Comparison of ENCODE assay signal across 19 cellular contexts in genomic region chr14:96805906-96806305, GRCh38. TPM values are rescaled to one million over a fixed set of nuclear protein-coding genes. Genes with fewer than 3 reads are reported as not detected.
A peak's percentile ranks its signal among the peaks of the same experiment; 100 is the strongest.
DNase-seq lines count a peak whose midpoint lies in the region; ATAC-seq, FAIRE-seq and TF ChIP-seq lines count a peak whose summit lies in the region.
"Had no signal": no experiment of that assay in that cellular context is flagged by ENCODE, and none has a peak within 500 bp of the region (broad histone marks: within the 10 kb centered on the region; RNA-seq: fewer than 3 reads in every experiment).

No MANE protein-coding gene starts in this region.

- H2AFZ ChIP-seq in HepG2 (ENCODE audit: low read length) (no peak overlapping the region), PC-3 (ENCODE audit: low read length) (no peak overlapping the region), MM.1S (ENCODE audit: low read length) (no peak overlapping the region)
- H2AFZ ChIP-seq: neural progenitor cell had no signal

- FAIRE-seq in HepG2 (lab: Jason Lieb, UNC), result no peak
- FAIRE-seq: RCC 7860 had no signal

- H3K9me2 ChIP-seq in PC-3 (replicated peaks; ENCODE audit: low read length) (no peaks in the 10 kb centered on the region), MM.1S (replicated peaks; ENCODE audit: insufficient read depth, low read length) (no peaks in the 10 kb centered on the region)

- POLR2A ChIA-PET in HepG2 (lab: Yijun Ruan, JAX) (interaction anchor here (1.1 kb wide), 1 partner anchor 9 kb away, joined by 4 read pairs; the partner anchor contains the start of gene VRK1), PC-3 (lab: Charles Lee; ENCODE audit: unreplicated experiment) (no interaction called here)

- H4K20me1 ChIP-seq in HepG2 (ENCODE audit: insufficient read depth, low read length) (no peaks in the 10 kb centered on the region), PC-3 (ENCODE audit: low read length) (peaks cover 11% of the 10 kb centered on the region), MM.1S (ENCODE audit: insufficient read depth, low read length) (no peaks in the 10 kb centered on the region; the same call in 1 of the 2 replicates)

- peaks cover 30% of the 10 kb centered on the region for H3K4me1 ChIP-seq in HepG2 (ENCODE audit: insufficient read depth, low read length)
- H3K4me1 ChIP-seq in right lobe of liver, result no peaks in the 10 kb centered on the region
- peaks cover 15% of the 10 kb centered on the region; the same call in 1 of the 2 replicates for H3K4me1 ChIP-seq in PC-3 (ENCODE audit: insufficient read depth, low read length)
- H3K4me1 ChIP-seq in heart right ventricle, result peaks cover 0 to 38% (median 5%) of the 10 kb centered on the region in 9 donors
- H3K4me1 ChIP-seq in MM.1S (ENCODE audit: low read length), result no peaks in the 10 kb centered on the region
- H3K4me1 ChIP-seq: neural progenitor cell, suprapubic skin had no signal

- TF ChIP-seq POLR2A in HepG2 (IDR thresholded peaks at IDR 0.05; ENCODE audit: insufficient read depth in 1 of 2, low read depth in 2 of 2, low read length in 2 of 2) (no peak), right lobe of liver (IDR thresholded peaks at IDR 0.05) (no peak)

- H3K79me2 ChIP-seq in HepG2 (ENCODE audit: insufficient read depth, low read length), result peaks cover 75% of the 10 kb centered on the region
- peaks cover 100% of the 10 kb centered on the region for H3K79me2 ChIP-seq in PC-3 (ENCODE audit: low read length)
- peaks cover 93% of the 10 kb centered on the region for H3K79me2 ChIP-seq in MM.1S (ENCODE audit: low read length)

- CTCF ChIA-PET in HepG2 (lab: Yijun Ruan, JAX; ENCODE audit: low intra/inter-chr PET ratio, low total read pairs), result no interaction called here
- CTCF ChIA-PET in PC-3 (lab: Charles Lee), result no interaction called here

- no peak overlapping the region for H3K4me2 ChIP-seq in HepG2 (ENCODE audit: low read depth, low read length)
- H3K4me2 ChIP-seq in PC-3 (ENCODE audit: low read length), result no peak overlapping the region
- H3K4me2 ChIP-seq in MM.1S (ENCODE audit: low read depth, low read length), result no peak overlapping the region
- H3K4me2 ChIP-seq: neural progenitor cell had no signal

- no peak for ATAC-seq in HepG2
- ATAC-seq in right lobe of liver, result no peak
- ATAC-seq in PC-3, result no peak; the same call in none of the 2 replicates
- ATAC-seq in heart right ventricle, result peak; percentile 49 to 90 (median 70)
- no peak for ATAC-seq in GM21381 (IDR thresholded peaks at IDR 0.05; ENCODE audit: unreplicated experiment)
- ATAC-seq: activated CD8-positive, alpha-beta memory T cell treated with anti-CD3 and anti-CD28 coated beads, Interleukin-2, amount 10 ng/mL, durations not matched to agents 7 days and 5 days; CD8-positive, alpha-beta T cell; HCT116 had no signal

- TF ChIP-seq EP300 in HepG2 (IDR thresholded peaks at IDR 0.05; ENCODE audit: low read depth in 2 of 2, low read length in 2 of 2) (no peak), HepG2 (CRISPR knock-in tag; IDR thresholded peaks at IDR 0.05; ENCODE audit: borderline replicate concordance) (no peak)

- no peak for TF ChIP-seq RAD21 in HepG2 (CRISPR knock-in tag; IDR thresholded peaks at IDR 0.05)

- 89% methylated on average over 4 of the region's 4 CpGs for WGBS in HepG2 (ENCODE audit: low lambda C conversion rate)
- WGBS in right lobe of liver (ENCODE audit: insufficient coverage, low coverage, low lambda C conversion rate, missing lambda C conversion rate), result 60% methylated on average over 4 of the region's 4 CpGs
- WGBS in heart right ventricle, 2 donors, result 49 to 60% methylated on average over 4 of the region's 4 CpGs

- H3K27ac ChIP-seq in HepG2 (ENCODE audit: extremely low read length, insufficient read depth, low read length), result peak overlapping the region; percentile 23
- no peak overlapping the region for H3K27ac ChIP-seq in right lobe of liver
- no peak overlapping the region for H3K27ac ChIP-seq in PC-3 (ENCODE audit: low read length)
- H3K27ac ChIP-seq in heart right ventricle, result no peak overlapping the region
- H3K27ac ChIP-seq in MM.1S (ENCODE audit: low read length), result no peak overlapping the region
- H3K27ac ChIP-seq: neural progenitor cell, suprapubic skin had no signal

- no peaks in the 10 kb centered on the region for H3K36me3 ChIP-seq in HepG2 (replicated peaks in 1 of 2; ENCODE audit: control insufficient read depth in 1 of 2, insufficient read depth in 2 of 2, low read length in 2 of 2)
- H3K36me3 ChIP-seq in right lobe of liver, result no peaks in the 10 kb centered on the region
- H3K36me3 ChIP-seq in PC-3 (ENCODE audit: low read depth, low read length), result peaks cover under 1% of the 10 kb centered on the region; the same call in 1 of the 2 replicates
- H3K36me3 ChIP-seq in heart right ventricle, result no peaks in the 10 kb centered on the region
- H3K36me3 ChIP-seq in MM.1S (replicated peaks; ENCODE audit: insufficient read depth, low read length), result no peaks in the 10 kb centered on the region
- H3K36me3 ChIP-seq: neural progenitor cell, suprapubic skin had no signal

- H3F3A ChIP-seq in PC-3 (ENCODE audit: low read length, unreplicated experiment) (no peaks in the 10 kb centered on the region), MM.1S (ENCODE audit: insufficient read depth, low read length) (no peaks in the 10 kb centered on the region)

- H3K9ac ChIP-seq in HepG2 (ENCODE audit: insufficient read depth, low read depth, low read length) (no peak overlapping the region), PC-3 (ENCODE audit: low read length) (no peak overlapping the region), MM.1S (ENCODE audit: low read length) (no peak overlapping the region)
- H3K9ac ChIP-seq: neural progenitor cell had no signal

- TF ChIP-seq CTCF in HepG2 (CRISPR knock-in tag; IDR thresholded peaks at IDR 0.05) (no peak), right lobe of liver (IDR thresholded peaks at IDR 0.05) (no peak), PC-3 (conservative IDR thresholded peaks at IDR 0.05; ENCODE audit: low read depth, low read length) (no peak), heart right ventricle (IDR thresholded peaks at IDR 0.05) (no peak), MM.1S (IDR thresholded peaks at IDR 0.05; ENCODE audit: low read length) (no peak)

- in situ Hi-C loops in HepG2 (cut with HindIII; ENCODE audit: extremely low pct_ligation_motif_present, low pct_unique_long_range_greater_than_20kb), result no loop called here

- BruUV-seq in HepG2 (replicated peaks; lab: Mats Ljungman, UMichigan) (no TSS peak), PC-3 (replicated peaks; lab: Mats Ljungman, UMichigan) (no TSS peak)

- DNase-seq in HepG2 (ENCODE audit: low spot score), result no peak
- DNase-seq in right lobe of liver, result no peak
- DNase-seq in PC-3, result peak; percentile 15
- peak in 1 of 2 donors; percentile 24 for DNase-seq in heart right ventricle
- no peak for DNase-seq in MM.1S
- no peak for DNase-seq in NCI-H510A (lab: John Stamatoyannopoulos, UW)
- DNase-seq in SIG-M5 (lab: John Stamatoyannopoulos, UW), result no peak
- DNase-seq: activated CD8-positive, alpha-beta memory T cell treated with anti-CD3 and anti-CD28 coated beads, Interleukin-2, amount 10 ng/mL, durations not matched to agents 7 days and 5 days; activated naive CD8-positive, alpha-beta T cell treated with anti-CD3 and anti-CD28 coated beads, Interleukin-2, amount 10 ng/mL, durations not matched to agents 7 days and 5 days; CD8-positive, alpha-beta T cell; DMS79 treated with DMSO at 0.1 percent for 48 hours; foreskin melanocyte; NCI-H1930; NCI-H748 treated with DMSO at 0.1 percent for 48 hours had no signal

- H3K27me3 ChIP-seq in HepG2 (ENCODE audit: control insufficient read depth in 1 of 2, insufficient read depth in 2 of 2, low read length in 2 of 2) (no peaks in the 10 kb centered on the region), right lobe of liver (no peaks in the 10 kb centered on the region), PC-3 (ENCODE audit: low read length) (no peaks in the 10 kb centered on the region), heart right ventricle (no peaks in the 10 kb centered on the region), MM.1S (replicated peaks; ENCODE audit: insufficient read depth, low read length) (no peaks in the 10 kb centered on the region)
- H3K27me3 ChIP-seq: neural progenitor cell, suprapubic skin had no signal

- intact Hi-C loops in HepG2 (cut with micrococcal nuclease; ENCODE audit: unreplicated experiment), result no loop called here
- intact Hi-C loops in right lobe of liver (cut with DNase I), result no loop called here
- intact Hi-C loops in PC-3 (cut with micrococcal nuclease), result no loop called here
- intact Hi-C loops in heart right ventricle (cut with DNase I), result no loop called here

- H3K9me3 ChIP-seq in HepG2 (ENCODE audit: low read length) (no peaks in the 10 kb centered on the region), right lobe of liver (no peaks in the 10 kb centered on the region), PC-3 (ENCODE audit: low read length) (no peaks in the 10 kb centered on the region), heart right ventricle (no peaks in the 10 kb centered on the region), MM.1S (replicated peaks; ENCODE audit: insufficient read depth, low read length) (no peaks in the 10 kb centered on the region)
- H3K9me3 ChIP-seq: suprapubic skin had no signal

- H3K4me3 ChIP-seq in HepG2 (replicated peaks in 1 of 3; ENCODE audit: insufficient read depth in 1 of 3, low read depth in 2 of 3, low read length in 3 of 3) (no peak overlapping the region), right lobe of liver (no peak overlapping the region), PC-3 (ENCODE audit: low read length) (no peak overlapping the region), heart right ventricle (no peak overlapping the region), MM.1S (ENCODE audit: low read length) (no peak overlapping the region)
- H3K4me3 ChIP-seq: neural progenitor cell, suprapubic skin had no signal

RNA-seq across cellular contexts. Expression of gene VRK1, which starts 8.7 kb away (rescaled TPM):
- total RNA-seq in HepG2 (2016; rRNA removed; fragmentation: Illumina TruSeq; extraction: Trizol), result 51.3 and 60.9 TPM in 2 replicates
- total RNA-seq in HepG2 (2016; cell fraction: cytosol; rRNA removed; fragmentation: Illumina TruSeq; extraction: Trizol; ENCODE audit: low read depth), result 159 and 190 TPM in 2 replicates
- total RNA-seq in HepG2 (2016; cell fraction: insoluble cytoplasmic fraction; rRNA removed; fragmentation: Illumina TruSeq; extraction: Trizol), result 58.7 and 61.0 TPM in 2 replicates
- total RNA-seq in HepG2 (2016; cell fraction: membrane; rRNA removed; fragmentation: Illumina TruSeq; extraction: Trizol), result 78.3 and 96.8 TPM in 2 replicates
- 51.3 and 54.6 TPM in 2 replicates for total RNA-seq in HepG2 (2016; cell fraction: nucleus; rRNA removed; fragmentation: Illumina TruSeq; extraction: Trizol)
- 3.3 and 7.9 TPM in 2 replicates for polyA plus RNA-seq in HepG2 (2011; rRNA removed)
- polyA plus RNA-seq in HepG2 (2011; cell fraction: cytosol; rRNA removed), result 3.5 and 3.7 TPM in 2 replicates
- polyA plus RNA-seq in HepG2 (2011; cell fraction: nucleus; rRNA removed), result 2.5 and 4.9 TPM in 2 replicates
- 6.0 and 14.0 TPM in 2 replicates for polyA plus RNA-seq in HepG2 (2012)
- 3.9 and 4.2 TPM in 2 replicates for polyA plus RNA-seq in HepG2 (2016; cell fraction: cytosol; fragmentation: Illumina TruSeq; extraction: Trizol; ENCODE audit: low read depth)
- 50.3 and 57.0 TPM in 2 replicates for polyA plus RNA-seq in HepG2 (2016; cell fraction: insoluble cytoplasmic fraction; fragmentation: Illumina TruSeq; extraction: Trizol; ENCODE audit: low read depth)
- 4.0 and 6.2 TPM in 2 replicates for polyA plus RNA-seq in HepG2 (2016; cell fraction: membrane; fragmentation: Illumina TruSeq; extraction: Trizol; ENCODE audit: low read depth)
- polyA plus RNA-seq in HepG2 (2016; cell fraction: nucleus; fragmentation: Illumina TruSeq; extraction: Trizol; ENCODE audit: insufficient read depth, low read depth), result 26.4 and 41.3 TPM in 2 replicates
- 4.6 and 22.0 TPM in 2 replicates for polyA minus RNA-seq in HepG2 (2011; rRNA and poly(A)+ RNA removed; ENCODE audit: low replicate concordance)
- polyA minus RNA-seq in HepG2 (2011; cell fraction: cytosol; rRNA and poly(A)+ RNA removed), result 11.9 and 12.9 TPM in 2 replicates
- polyA minus RNA-seq in HepG2 (2011; cell fraction: nucleus; rRNA and poly(A)+ RNA removed), result 30.6 TPM in 2 replicates
- total RNA-seq in right lobe of liver, result 1 to 10 TPM; 1.8 to 6.9 (median 3.8) TPM
- 39.1 and 46.7 TPM in 2 replicates for total RNA-seq in PC-3 (2014; rRNA removed)
- total RNA-seq in heart right ventricle, result 1 to 10 TPM; 4.5 to 9.7 (median 7.7) TPM
- 1 to 10 TPM; 2.3 to 2.9 TPM for polyA plus RNA-seq in heart right ventricle

Comparison
In these comparisons a context has a peak if more than half of its experiments do, and no peak if none do; other contexts are left out.
1. ATAC-seq: peak in heart right ventricle (8 of 8); none in HepG2 (single experiment), right lobe of liver (0 of 4), PC-3 (single experiment) and GM21381 (single experiment).